Comparison of ENCODE assay signal across 8 cellular contexts in the genomic region with DNA sequence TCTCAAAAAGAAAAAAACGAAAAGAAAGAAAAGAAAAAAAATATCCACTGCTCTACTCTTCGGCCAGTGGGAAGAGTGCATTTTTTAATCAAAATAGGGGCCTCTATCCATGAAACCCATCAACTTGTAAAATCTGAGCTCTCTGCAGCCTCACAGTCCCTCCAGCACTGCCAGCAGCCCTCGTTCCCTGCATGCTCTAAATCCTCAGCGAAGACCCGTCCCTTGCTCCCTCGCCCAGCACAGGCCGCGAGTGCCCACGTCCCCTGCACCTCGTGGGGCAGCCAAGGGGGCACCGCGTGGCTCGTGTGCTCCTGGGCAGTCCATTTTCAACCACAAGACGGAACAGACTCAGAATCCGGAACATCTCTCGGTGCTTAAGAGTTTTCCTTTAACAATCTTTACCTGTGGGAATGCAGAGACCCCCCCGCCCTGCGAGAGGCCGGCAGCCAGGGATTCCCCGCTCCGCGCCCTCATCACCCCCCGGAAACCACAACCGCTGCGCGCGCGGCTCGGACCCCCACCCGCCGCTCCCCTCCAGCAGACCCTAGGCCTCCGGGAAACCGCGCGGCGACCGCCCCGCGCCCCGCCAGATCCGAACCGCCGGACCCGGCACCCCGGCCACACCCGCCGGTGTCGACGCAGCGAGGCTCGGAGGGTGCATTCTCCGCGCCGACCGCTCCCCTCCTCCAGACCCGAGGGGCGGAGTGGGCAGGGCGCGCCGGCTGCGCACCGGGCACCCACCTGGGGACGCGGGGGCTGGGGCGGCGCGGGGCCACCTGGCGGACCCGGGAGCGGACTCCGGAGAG. TPM values are rescaled to one million over a fixed set of nuclear protein-coding genes. Genes with fewer than 3 reads are reported as not detected.
DNase-seq lines count a peak whose midpoint lies in the region; ATAC-seq and TF ChIP-seq lines count a peak whose summit lies in the region.

No MANE protein-coding gene starts in this region.

- no peak overlapping the region for H2AFZ ChIP-seq in OCI-LY1 (ENCODE audit: low read length)

- peak overlapping the region; percentile 75 for H3K4me2 ChIP-seq in OCI-LY1 (ENCODE audit: low read length)

- peak overlapping the region; percentile 95 to 96 for H3K4me3 Mint-ChIP-seq in activated T-cell treated with anti-CD3 and anti-CD28 coated beads, Interleukin-2, amount 50 U/mL, for 72 hours
- peak overlapping the region; percentile 94 for H3K4me3 Mint-ChIP-seq in neural crest cell

- no peak for DNase-seq in activated T-cell treated with anti-CD3 and anti-CD28 coated beads, Interleukin-2, amount 50 U/mL, for 72 hours
- no peak for DNase-seq in activated T-cell treated with anti-CD3 and anti-CD28 coated beads, Interleukin-2, amount 50 U/mL, for 48 hours
- DNase-seq in effector memory CD4-positive, alpha-beta T cell = peak in 2 of 3 donors; percentile 7 to 32
- no peak for DNase-seq in neural crest cell (ENCODE audit: low read depth, low spot score)
- no peak for DNase-seq in activated CD4-positive, alpha-beta T cell treated with anti-CD3 and anti-CD28 coated beads for 48 hours
- no peak for DNase-seq in hepatic stellate cell (ENCODE audit: low spot score)

- no peaks in the 10 kb centered on the region for H3K9me3 Mint-ChIP-seq in activated T-cell treated with anti-CD3 and anti-CD28 coated beads, Interleukin-2, amount 50 U/mL, for 72 hours
- no peaks in the 10 kb centered on the region for H3K9me3 Mint-ChIP-seq in neural crest cell

- no peaks in the 10 kb centered on the region for H3K9me3 ChIP-seq in OCI-LY1 (ENCODE audit: low read length)
- no peaks in the 10 kb centered on the region for H3K9me3 ChIP-seq in effector memory CD4-positive, alpha-beta T cell (ENCODE audit: control insufficient read depth, low read length)

- H3K9me2 ChIP-seq in OCI-LY1 (ENCODE audit: low read depth, low read length) = no peaks in the 10 kb centered on the region

- no peak for TF ChIP-seq CTCF in OCI-LY1 (IDR thresholded peaks at IDR 0.05; ENCODE audit: low read length)
- TF ChIP-seq CTCF in neural crest cell (conservative IDR thresholded peaks at IDR 0.05) = peak; percentile 17

- peaks cover 47% of the 10 kb centered on the region for H3K4me1 Mint-ChIP-seq in activated T-cell treated with anti-CD3 and anti-CD28 coated beads, Interleukin-2, amount 50 U/mL, for 72 hours (ENCODE audit: low read depth)
- peaks cover 21% of the 10 kb centered on the region for H3K4me1 Mint-ChIP-seq in neural crest cell

- ATAC-seq in activated T-cell treated with anti-CD3 and anti-CD28 coated beads, Interleukin-2, amount 50 U/mL, for 72 hours (replicated peaks in 1 of 2) = no peak
- ATAC-seq in GM19455 (IDR thresholded peaks at IDR 0.05; ENCODE audit: unreplicated experiment) = no peak

- no peaks in the 10 kb centered on the region for H4K20me1 ChIP-seq in OCI-LY1 (ENCODE audit: insufficient read depth, low read length)

- H3K27me3 Mint-ChIP-seq in activated T-cell treated with anti-CD3 and anti-CD28 coated beads, Interleukin-2, amount 50 U/mL, for 72 hours (ENCODE audit: low read depth) = peaks cover 14% of the 10 kb centered on the region
- H3K27me3 Mint-ChIP-seq in neural crest cell (ENCODE audit: low read depth) = peaks cover 51% of the 10 kb centered on the region

- H3K4me1 ChIP-seq in OCI-LY1 (ENCODE audit: insufficient read depth, low read length, severe bottlenecking) = peaks cover 25% of the 10 kb centered on the region
- peaks cover 21% of the 10 kb centered on the region for H3K4me1 ChIP-seq in effector memory CD4-positive, alpha-beta T cell (ENCODE audit: control insufficient read depth, insufficient read depth, low read length, poor library complexity, severe bottlenecking)

- peak overlapping the region; percentile 79 for H3K9ac ChIP-seq in OCI-LY1 (ENCODE audit: low read length)

- peaks cover 2 to 6% of the 10 kb centered on the region in 2 donors for H3K36me3 Mint-ChIP-seq in activated T-cell treated with anti-CD3 and anti-CD28 coated beads, Interleukin-2, amount 50 U/mL, for 72 hours (ENCODE audit: insufficient read depth in 2 of 2)
- H3K36me3 Mint-ChIP-seq in neural crest cell (ENCODE audit: low read depth) = no peaks in the 10 kb centered on the region

- H3K36me3 ChIP-seq in OCI-LY1 (ENCODE audit: insufficient read depth, low read length) = no peaks in the 10 kb centered on the region
- H3K36me3 ChIP-seq in effector memory CD4-positive, alpha-beta T cell (ENCODE audit: control insufficient read depth, insufficient read depth, low read length) = no peaks in the 10 kb centered on the region

- H3K27ac Mint-ChIP-seq in activated T-cell treated with anti-CD3 and anti-CD28 coated beads, Interleukin-2, amount 50 U/mL, for 72 hours = peak overlapping the region; percentile 3
- H3K27ac Mint-ChIP-seq in neural crest cell (ENCODE audit: unreplicated experiment) = peak overlapping the region; percentile 2

- H3K79me2 ChIP-seq in OCI-LY1 (ENCODE audit: insufficient read depth, low read length) = peaks cover 33% of the 10 kb centered on the region

- H3K27me3 ChIP-seq in OCI-LY1 (ENCODE audit: insufficient read depth, low read length) = no peaks in the 10 kb centered on the region
- peaks cover 9% of the 10 kb centered on the region for H3K27me3 ChIP-seq in effector memory CD4-positive, alpha-beta T cell (replicated peaks; ENCODE audit: control insufficient read depth, insufficient read depth, low read length, poor library complexity, severe bottlenecking)

- H3F3A ChIP-seq in OCI-LY1 (ENCODE audit: insufficient read depth, low read length) = no peaks in the 10 kb centered on the region

- H3K4me3 ChIP-seq in OCI-LY1 (ENCODE audit: low read depth, low read length, poor library complexity, severe bottlenecking) = peak overlapping the region; percentile 91
- H3K4me3 ChIP-seq in effector memory CD4-positive, alpha-beta T cell (ENCODE audit: insufficient read depth, low read depth, low read length, poor library complexity, severe bottlenecking) = peak overlapping the region; percentile 89

- H3K27ac ChIP-seq in OCI-LY1 (ENCODE audit: low read depth, low read length, poor library complexity, severe bottlenecking) = no peak overlapping the region
- H3K27ac ChIP-seq in effector memory CD4-positive, alpha-beta T cell (ENCODE audit: insufficient read depth, low read length, poor library complexity, severe bottlenecking) = peak overlapping the region; percentile 67

RNA-seq across cellular contexts. Expression of a gene that starts 0.6 kb away (rescaled TPM):
- total RNA-seq in activated T-cell treated with anti-CD3 and anti-CD28 coated beads, Interleukin-2, amount 50 U/mL, for 72 hours = 10 to 100 TPM; 34.5 to 43.3 TPM
- total RNA-seq in neural crest cell = 24.5 and 25.1 TPM in 2 replicates

RNA-seq across cellular contexts. Expression of a gene that starts 1.3 kb away (rescaled TPM):
- under 1 TPM; 0.14 to 0.31 TPM for total RNA-seq in activated T-cell treated with anti-CD3 and anti-CD28 coated beads, Interleukin-2, amount 50 U/mL, for 72 hours
- total RNA-seq in neural crest cell = not detected in 2 replicates

RNA-seq across cellular contexts. Expression of a gene that starts 17.3 kb away (rescaled TPM):
- total RNA-seq in activated T-cell treated with anti-CD3 and anti-CD28 coated beads, Interleukin-2, amount 50 U/mL, for 72 hours = 10 to 100 TPM; 26.1 to 28.0 TPM
- total RNA-seq in neural crest cell = 11.1 and 12.5 TPM in 2 replicates

RNA-seq across cellular contexts. Expression of a gene that starts 45.2 kb away (rescaled TPM):
- 1 to 10 TPM in 1 of 2 donors, under 1 TPM in 1; 0.91 to 2.0 TPM for total RNA-seq in activated T-cell treated with anti-CD3 and anti-CD28 coated beads, Interleukin-2, amount 50 U/mL, for 72 hours
- 0.21 and 0.30 TPM in 2 replicates for total RNA-seq in neural crest cell

Comparison
In these comparisons a context has a peak if more than half of its experiments do, and no peak if none do; other contexts are left out.
1. DNase-seq: peak in effector memory CD4-positive, alpha-beta T cell (2 of 3); none in activated T-cell treated with anti-CD3 and anti-CD28 coated beads, Interleukin-2, amount 50 U/mL, for 72 hours (0 of 2), activated T-cell treated with anti-CD3 and anti-CD28 coated beads, Interleukin-2, amount 50 U/mL, for 48 hours (0 of 2), neural crest cell (single experiment), activated CD4-positive, alpha-beta T cell treated with anti-CD3 and anti-CD28 coated beads for 48 hours (single experiment) and hepatic stellate cell (single experiment).